1 cellular context compared by ENCODE assay signal in the genomic region with DNA sequence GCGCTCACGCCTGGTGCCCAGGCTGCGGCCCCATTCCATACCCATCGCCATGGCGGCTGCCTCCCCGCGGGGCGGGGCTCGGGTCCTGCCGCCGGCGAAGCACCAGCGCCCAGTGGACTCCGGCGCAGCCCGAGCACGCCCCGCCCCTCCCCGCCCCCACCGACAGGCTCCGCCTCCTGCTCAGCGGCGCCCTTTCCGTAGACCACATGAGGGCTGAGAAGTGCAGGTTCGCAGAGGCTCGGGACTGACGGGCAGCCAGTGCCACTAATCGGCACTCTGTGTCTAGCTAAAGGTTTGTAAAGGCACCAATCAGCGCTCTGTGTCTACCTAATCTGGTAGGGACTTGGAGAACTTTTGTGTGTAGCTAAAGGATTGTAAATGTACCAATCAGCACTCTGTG.
TF ChIP-seq lines count a peak whose summit lies in the region.

No MANE protein-coding gene starts in this region.

TF ChIP-seq in GM23338, 12 proteins besides CTCF, POLR2A, EP300 and RAD21 (continued from another document):
- TF ChIP-seq, protein P1, sequence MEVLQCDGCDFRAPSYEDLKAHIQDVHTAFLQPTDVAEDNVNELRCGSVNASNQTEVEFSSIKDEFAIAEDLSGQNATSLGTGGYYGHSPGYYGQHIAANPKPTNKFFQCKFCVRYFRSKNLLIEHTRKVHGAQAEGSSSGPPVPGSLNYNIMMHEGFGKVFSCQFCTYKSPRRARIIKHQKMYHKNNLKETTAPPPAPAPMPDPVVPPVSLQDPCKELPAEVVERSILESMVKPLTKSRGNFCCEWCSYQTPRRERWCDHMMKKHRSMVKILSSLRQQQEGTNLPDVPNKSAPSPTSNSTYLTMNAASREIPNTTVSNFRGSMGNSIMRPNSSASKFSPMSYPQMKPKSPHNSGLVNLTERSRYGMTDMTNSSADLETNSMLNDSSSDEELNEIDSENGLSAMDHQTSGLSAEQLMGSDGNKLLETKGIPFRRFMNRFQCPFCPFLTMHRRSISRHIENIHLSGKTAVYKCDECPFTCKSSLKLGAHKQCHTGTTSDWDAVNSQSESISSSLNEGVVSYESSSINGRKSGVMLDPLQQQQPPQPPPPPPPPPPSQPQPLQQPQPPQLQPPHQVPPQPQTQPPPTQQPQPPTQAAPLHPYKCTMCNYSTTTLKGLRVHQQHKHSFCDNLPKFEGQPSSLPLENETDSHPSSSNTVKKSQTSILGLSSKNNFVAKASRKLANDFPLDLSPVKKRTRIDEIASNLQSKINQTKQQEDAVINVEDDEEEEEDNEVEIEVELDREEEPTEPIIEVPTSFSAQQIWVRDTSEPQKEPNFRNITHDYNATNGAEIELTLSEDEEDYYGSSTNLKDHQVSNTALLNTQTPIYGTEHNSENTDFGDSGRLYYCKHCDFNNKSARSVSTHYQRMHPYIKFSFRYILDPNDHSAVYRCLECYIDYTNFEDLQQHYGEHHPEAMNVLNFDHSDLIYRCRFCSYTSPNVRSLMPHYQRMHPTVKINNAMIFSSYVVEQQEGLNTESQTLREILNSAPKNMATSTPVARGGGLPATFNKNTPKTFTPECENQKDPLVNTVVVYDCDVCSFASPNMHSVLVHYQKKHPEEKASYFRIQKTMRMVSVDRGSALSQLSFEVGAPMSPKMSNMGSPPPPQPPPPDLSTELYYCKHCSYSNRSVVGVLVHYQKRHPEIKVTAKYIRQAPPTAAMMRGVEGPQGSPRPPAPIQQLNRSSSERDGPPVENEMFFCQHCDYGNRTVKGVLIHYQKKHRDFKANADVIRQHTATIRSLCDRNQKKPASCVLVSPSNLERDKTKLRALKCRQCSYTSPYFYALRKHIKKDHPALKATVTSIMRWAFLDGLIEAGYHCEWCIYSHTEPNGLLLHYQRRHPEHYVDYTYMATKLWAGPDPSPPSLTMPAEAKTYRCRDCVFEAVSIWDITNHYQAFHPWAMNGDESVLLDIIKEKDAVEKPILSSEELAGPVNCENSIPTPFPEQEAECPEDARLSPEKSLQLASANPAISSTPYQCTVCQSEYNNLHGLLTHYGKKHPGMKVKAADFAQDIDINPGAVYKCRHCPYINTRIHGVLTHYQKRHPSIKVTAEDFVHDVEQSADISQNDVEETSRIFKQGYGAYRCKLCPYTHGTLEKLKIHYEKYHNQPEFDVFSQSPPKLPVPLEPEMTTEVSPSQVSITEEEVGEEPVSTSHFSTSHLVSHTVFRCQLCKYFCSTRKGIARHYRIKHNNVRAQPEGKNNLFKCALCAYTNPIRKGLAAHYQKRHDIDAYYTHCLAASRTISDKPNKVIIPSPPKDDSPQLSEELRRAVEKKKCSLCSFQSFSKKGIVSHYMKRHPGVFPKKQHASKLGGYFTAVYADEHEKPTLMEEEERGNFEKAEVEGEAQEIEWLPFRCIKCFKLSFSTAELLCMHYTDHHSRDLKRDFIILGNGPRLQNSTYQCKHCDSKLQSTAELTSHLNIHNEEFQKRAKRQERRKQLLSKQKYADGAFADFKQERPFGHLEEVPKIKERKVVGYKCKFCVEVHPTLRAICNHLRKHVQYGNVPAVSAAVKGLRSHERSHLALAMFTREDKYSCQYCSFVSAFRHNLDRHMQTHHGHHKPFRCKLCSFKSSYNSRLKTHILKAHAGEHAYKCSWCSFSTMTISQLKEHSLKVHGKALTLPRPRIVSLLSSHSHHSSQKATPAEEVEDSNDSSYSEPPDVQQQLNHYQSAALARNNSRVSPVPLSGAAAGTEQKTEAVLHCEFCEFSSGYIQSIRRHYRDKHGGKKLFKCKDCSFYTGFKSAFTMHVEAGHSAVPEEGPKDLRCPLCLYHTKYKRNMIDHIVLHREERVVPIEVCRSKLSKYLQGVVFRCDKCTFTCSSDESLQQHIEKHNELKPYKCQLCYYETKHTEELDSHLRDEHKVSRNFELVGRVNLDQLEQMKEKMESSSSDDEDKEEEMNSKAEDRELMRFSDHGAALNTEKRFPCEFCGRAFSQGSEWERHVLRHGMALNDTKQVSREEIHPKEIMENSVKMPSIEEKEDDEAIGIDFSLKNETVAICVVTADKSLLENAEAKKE (CRISPR knock-in tag; IDR thresholded peaks at IDR 0.05), result no peak
- TF ChIP-seq CREB1 (CRISPR knock-in tag; IDR thresholded peaks at IDR 0.05; ENCODE audit: low read depth), result no peak
- TF ChIP-seq, protein P2, sequence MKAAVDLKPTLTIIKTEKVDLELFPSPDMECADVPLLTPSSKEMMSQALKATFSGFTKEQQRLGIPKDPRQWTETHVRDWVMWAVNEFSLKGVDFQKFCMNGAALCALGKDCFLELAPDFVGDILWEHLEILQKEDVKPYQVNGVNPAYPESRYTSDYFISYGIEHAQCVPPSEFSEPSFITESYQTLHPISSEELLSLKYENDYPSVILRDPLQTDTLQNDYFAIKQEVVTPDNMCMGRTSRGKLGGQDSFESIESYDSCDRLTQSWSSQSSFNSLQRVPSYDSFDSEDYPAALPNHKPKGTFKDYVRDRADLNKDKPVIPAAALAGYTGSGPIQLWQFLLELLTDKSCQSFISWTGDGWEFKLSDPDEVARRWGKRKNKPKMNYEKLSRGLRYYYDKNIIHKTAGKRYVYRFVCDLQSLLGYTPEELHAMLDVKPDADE (IDR thresholded peaks at IDR 0.05), result no peak
- no peak for TF ChIP-seq ZNF331 (CRISPR knock-in tag; IDR thresholded peaks at IDR 0.05; ENCODE audit: low read depth)
- TF ChIP-seq JUNB (IDR thresholded peaks at IDR 0.05; ENCODE audit: unreplicated experiment), result no peak
- no peak for TF ChIP-seq POLR2AphosphoS5 (IDR thresholded peaks at IDR 0.05; ENCODE audit: low read depth)
- TF ChIP-seq NANOG (IDR thresholded peaks at IDR 0.05; ENCODE audit: borderline replicate concordance), result no peak
